1 cellular context compared by ENCODE assay signal in the genomic region with DNA sequence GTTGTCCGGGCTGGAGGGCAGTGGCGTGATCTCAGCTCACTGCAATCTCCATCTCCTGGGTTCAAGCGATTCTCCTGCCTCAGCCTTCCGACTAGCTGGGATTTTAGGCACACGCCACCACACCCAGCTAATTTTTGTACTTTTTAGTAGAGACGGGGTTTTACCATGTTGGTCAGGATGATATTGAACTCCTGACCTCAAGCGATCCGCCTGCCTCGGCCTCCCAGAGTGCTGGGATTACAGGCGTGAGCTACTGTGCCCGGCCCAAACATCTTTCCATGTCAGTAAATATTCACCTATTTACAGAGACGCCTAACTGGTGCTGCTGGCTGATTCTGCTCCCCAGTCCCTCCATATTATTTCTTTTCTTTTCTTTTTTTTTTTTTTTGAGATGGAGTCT. TPM values are rescaled to one million over a fixed set of nuclear protein-coding genes. Genes with fewer than 3 reads are reported as not detected.
"Had no signal": no experiment of that assay in that cellular context is flagged by ENCODE, and none has a peak within 500 bp of the region (broad histone marks: within the 10 kb centered on the region; RNA-seq: fewer than 3 reads in every experiment).

No MANE protein-coding gene starts in this region.

RNA-seq across cellular contexts. Expression of a gene that starts 6.7 kb away (rescaled TPM):
- polyA plus RNA-seq: K562 had no signal
